ENCODE assay signal across 8 cellular contexts in the genomic region with DNA sequence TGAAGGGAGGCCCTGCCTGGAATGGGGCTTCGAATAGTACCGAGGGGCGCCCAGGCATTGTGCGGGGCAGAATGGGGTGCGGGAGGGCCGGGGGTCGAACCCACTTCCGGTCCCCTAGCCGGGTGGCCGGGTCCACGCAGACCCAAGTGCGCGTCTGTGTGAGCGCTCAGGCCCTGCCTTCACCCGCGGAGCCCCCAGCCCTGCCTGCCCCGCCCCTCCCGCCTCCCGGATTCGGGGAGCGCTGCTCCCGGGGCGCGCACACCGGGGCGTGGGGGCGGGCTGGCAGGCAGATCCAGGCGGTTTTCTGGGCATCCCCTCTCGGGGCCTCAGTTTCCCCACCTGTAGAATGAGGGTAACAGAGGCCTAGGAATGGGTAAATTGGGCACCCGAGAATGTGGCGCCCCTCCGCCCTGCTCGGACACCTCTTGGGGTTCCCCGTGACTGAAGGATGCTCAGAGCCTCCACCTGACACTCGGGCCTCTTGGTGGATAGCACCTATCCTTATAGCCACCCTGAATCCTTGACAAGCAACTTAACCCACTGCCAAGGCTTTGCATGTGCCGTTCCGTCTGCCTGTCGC. TPM values are rescaled to one million over a fixed set of nuclear protein-coding genes. Genes with fewer than 3 reads are reported as not detected.
A peak's percentile ranks its signal among the peaks of the same experiment; 100 is the strongest.
DNase-seq lines count a peak whose midpoint lies in the region; ATAC-seq lines count a peak whose summit lies in the region.

No MANE protein-coding gene starts in this region.

- H3K36me3 ChIP-seq in endocrine pancreas (ENCODE audit: control insufficient read depth, insufficient read depth, low read length) (no peaks in the 10 kb centered on the region), neuronal stem cell (replicated peaks in 1 of 2; ENCODE audit: control insufficient read depth in 2 of 2, insufficient read depth in 2 of 2, low read length in 2 of 2) (peaks cover 19 to 26% of the 10 kb centered on the region in 2 donors)

- peak overlapping the region; percentile 89 for H2BK5ac ChIP-seq in neuronal stem cell (ENCODE audit: low read length)

- H3K9ac ChIP-seq in endocrine pancreas (ENCODE audit: control insufficient read depth, insufficient read depth, low read length) (peak overlapping the region; percentile 89), neuronal stem cell (ENCODE audit: low read depth, low read length, poor library complexity) (peak overlapping the region; percentile 97)

- ATAC-seq in GM19397 (IDR thresholded peaks at IDR 0.05; ENCODE audit: unreplicated experiment), result no peak

- H2AFZ ChIP-seq in neuronal stem cell (ENCODE audit: low read length), result peak overlapping the region; percentile 93

- peak overlapping the region; percentile 32 for H4K8ac ChIP-seq in neuronal stem cell (ENCODE audit: low read depth, low read length)

- H3K4me3 ChIP-seq in endocrine pancreas (ENCODE audit: control insufficient read depth, insufficient read depth, low read length) (peak overlapping the region; percentile 39), neuronal stem cell (ENCODE audit: low read length in 2 of 2) (peak overlapping the region; percentile 96)

- H3K23ac ChIP-seq in neuronal stem cell (ENCODE audit: low read depth, low read length, poor library complexity), result peak overlapping the region; percentile 98

- peak overlapping the region; percentile 91 for H3K4ac ChIP-seq in neuronal stem cell (ENCODE audit: low read length)

- peaks cover 10% of the 10 kb centered on the region for H3K79me1 ChIP-seq in neuronal stem cell (ENCODE audit: low read depth, low read length)

- DNase-seq in NCI-H2029 (lab: John Stamatoyannopoulos, UW) (peak; percentile 23), NCI-H2029 treated with DMSO at 0.1 percent for 48 hours (lab: John Stamatoyannopoulos, UW) (no peak), T follicular helper cell (ENCODE audit: low read depth) (peak; percentile 22), neuronal stem cell (ENCODE audit: low spot score) (no peak), AML-193 (lab: John Stamatoyannopoulos, UW) (no peak)
- DNase-seq in effector CD4-positive, alpha-beta T cell, result no peak

- no peak overlapping the region for H4K91ac ChIP-seq in neuronal stem cell (ENCODE audit: low read depth, low read length, poor library complexity)

- H2AK5ac ChIP-seq in neuronal stem cell (ENCODE audit: low read depth, low read length), result peak overlapping the region; percentile 88

- no peaks in the 10 kb centered on the region for H3K4me1 ChIP-seq in endocrine pancreas (ENCODE audit: control insufficient read depth, insufficient read depth, low read length)
- peaks cover 10 to 19% of the 10 kb centered on the region in 2 donors for H3K4me1 ChIP-seq in neuronal stem cell (ENCODE audit: control insufficient read depth in 2 of 2, insufficient read depth in 1 of 2, low read depth in 1 of 2, low read length in 2 of 2)

- peak overlapping the region; percentile 0 for H3K27ac ChIP-seq in neuronal stem cell (replicated peaks; ENCODE audit: low read length)

- peak overlapping the region; percentile 99 for H3K18ac ChIP-seq in neuronal stem cell (ENCODE audit: low read length)

- H3K4me2 ChIP-seq in neuronal stem cell (ENCODE audit: insufficient read depth, low read length, poor library complexity, severe bottlenecking), result peak overlapping the region; percentile 95

- peak overlapping the region; percentile 87 for H3K14ac ChIP-seq in neuronal stem cell (ENCODE audit: low read length)

- H2BK12ac ChIP-seq in neuronal stem cell (ENCODE audit: low read length), result peak overlapping the region; percentile 5

- H3K27me3 ChIP-seq in endocrine pancreas (ENCODE audit: control insufficient read depth, insufficient read depth, low read length) (no peaks in the 10 kb centered on the region), neuronal stem cell (ENCODE audit: control insufficient read depth in 3 of 3, insufficient read depth in 3 of 3, low read depth in 1 of 3, low read length in 3 of 3) (no peaks in the 10 kb centered on the region)

- H2BK120ac ChIP-seq in neuronal stem cell (ENCODE audit: low read depth, low read length), result peak overlapping the region; percentile 68

- H3K9me3 ChIP-seq in endocrine pancreas (ENCODE audit: control insufficient read depth, low read length) (no peaks in the 10 kb centered on the region), neuronal stem cell (replicated peaks in 1 of 2; ENCODE audit: control insufficient read depth in 2 of 2, insufficient read depth in 1 of 2, low read depth in 1 of 2, low read length in 2 of 2) (no peaks in the 10 kb centered on the region)

- WGBS in neuronal stem cell (ENCODE audit: extremely low coverage in 2 of 2, insufficient read length in 2 of 2, insufficient replicate concordance in 1 of 2), 2 donors, result no CpG with 5 or more reads among the region's 38 CpGs

- peak overlapping the region; percentile 93 for H2BK15ac ChIP-seq in neuronal stem cell (ENCODE audit: low read length)

RNA-seq across cellular contexts. Expression of gene PIK3R2, which starts 0.7 kb away (rescaled TPM):
- 52.3 TPM for polyA plus RNA-seq in neuronal stem cell (2013, experiment 1 of 2)
- 51.8 TPM for polyA plus RNA-seq in neuronal stem cell (2013, experiment 2 of 2)

RNA-seq across cellular contexts. Expression of gene IFI30, which starts 20.0 kb away (rescaled TPM):
- polyA plus RNA-seq in neuronal stem cell (2013, experiment 1 of 2), result 0.79 TPM
- polyA plus RNA-seq in neuronal stem cell (2013, experiment 2 of 2), result 0.73 TPM

RNA-seq across cellular contexts. Expression of gene MPV17L2, which starts 39.4 kb away (rescaled TPM):
- polyA plus RNA-seq in neuronal stem cell (2013, experiment 1 of 2), result 21.4 TPM
- 20.5 TPM for polyA plus RNA-seq in neuronal stem cell (2013, experiment 2 of 2)

RNA-seq across cellular contexts. Expression of gene RAB3A, which starts 50.2 kb away (rescaled TPM):
- polyA plus RNA-seq in neuronal stem cell (2013, experiment 1 of 2), result 3.4 TPM
- 4.3 TPM for polyA plus RNA-seq in neuronal stem cell (2013, experiment 2 of 2)

RNA-seq across cellular contexts. Expression of gene MAST3, which starts 56.1 kb away (rescaled TPM):
- polyA plus RNA-seq in neuronal stem cell (2013, experiment 1 of 2), result 3.8 TPM
- 4.1 TPM for polyA plus RNA-seq in neuronal stem cell (2013, experiment 2 of 2)

Comparison
In these comparisons a context has a peak if more than half of its experiments do, and no peak if none do; other contexts are left out.
1. DNase-seq: peak in NCI-H2029 (single experiment) and T follicular helper cell (single experiment); none in NCI-H2029 treated with DMSO at 0.1 percent for 48 hours (single experiment), neuronal stem cell (single experiment), effector CD4-positive, alpha-beta T cell (single experiment) and AML-193 (0 of 2).